ENCODE assay signal across 17 cellular contexts in the genomic region with DNA sequence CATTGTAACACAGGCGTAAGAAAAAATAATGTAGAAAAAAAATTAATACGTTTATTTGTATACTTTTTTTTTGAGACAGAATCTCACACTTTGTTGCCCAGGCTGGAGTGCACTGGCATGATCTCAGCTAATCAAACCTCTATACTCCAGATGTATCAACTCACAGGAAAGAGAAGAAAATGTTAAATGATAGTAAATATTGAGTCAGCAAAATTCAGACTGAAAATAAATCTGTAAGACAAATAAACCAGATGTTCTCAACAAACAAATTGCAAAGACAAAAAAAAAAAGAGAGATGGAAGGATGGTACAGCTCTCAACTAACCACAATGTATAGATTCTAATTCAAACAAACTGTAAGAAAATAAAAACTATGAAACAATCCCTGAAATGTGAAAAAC.
DNase-seq lines count a peak whose midpoint lies in the region; ATAC-seq, FAIRE-seq and TF ChIP-seq lines count a peak whose summit lies in the region.
"Had no signal": no experiment of that assay in that cellular context is flagged by ENCODE, and none has a peak within 500 bp of the region (broad histone marks: within the 10 kb centered on the region; RNA-seq: fewer than 3 reads in every experiment).

No MANE protein-coding gene starts in this region.

- no peak overlapping the region for H3K4me3 Mint-ChIP-seq in glutamatergic neuron (ENCODE audit: unreplicated experiment)
- H3K4me3 Mint-ChIP-seq: CD4-positive, alpha-beta memory T cell had no signal

- no peak for TF ChIP-seq POLR2A in A549 (IDR thresholded peaks at IDR 0.05; ENCODE audit: low read length)
- no peak for TF ChIP-seq POLR2A in IMR-90 (IDR thresholded peaks at IDR 0.05; ENCODE audit: low read depth, low read length)
- TF ChIP-seq POLR2A in erythroblast (IDR thresholded peaks at IDR 0.05; ENCODE audit: low read length), result no peak

- no peak overlapping the region for H3K4me3 ChIP-seq in A549
- H3K4me3 ChIP-seq in IMR-90 (ENCODE audit: insufficient read depth, low read depth, low read length), result no peak overlapping the region
- no peak overlapping the region for H3K4me3 ChIP-seq in Karpas-422 (ENCODE audit: low read length)
- no peak overlapping the region for H3K4me3 ChIP-seq in brain microvascular endothelial cell (ENCODE audit: low read depth, low read length)

- dilution Hi-C loops in IMR-90 (cut with HindIII; ENCODE audit: low sequenced_read_pairs, unreplicated experiment), result no loop called here

- no peak overlapping the region for H3K23ac ChIP-seq in IMR-90 (ENCODE audit: low read depth, low read length)

- POLR2A ChIA-PET in A549 (lab: Yijun Ruan, JAX) (no interaction called here), IMR-90 (lab: Charles Lee; ENCODE audit: unreplicated experiment) (no interaction called here)

- H2BK15ac ChIP-seq in IMR-90 (ENCODE audit: low read depth, low read length), result no peak overlapping the region

- no peak overlapping the region for H3K14ac ChIP-seq in IMR-90 (replicated peaks; ENCODE audit: low read depth, low read length)

- H2AK9ac ChIP-seq in IMR-90 (replicated peaks; ENCODE audit: low read depth, low read length, poor library complexity), result no peak overlapping the region

- H3K4me1 Mint-ChIP-seq in glutamatergic neuron (ENCODE audit: low read depth, unreplicated experiment), result peaks cover 6% of the 10 kb centered on the region
- H3K4me1 Mint-ChIP-seq: CD4-positive, alpha-beta memory T cell had no signal

- H3K36me3 Mint-ChIP-seq in glutamatergic neuron (ENCODE audit: unreplicated experiment), result no peaks in the 10 kb centered on the region
- H3K36me3 Mint-ChIP-seq: CD4-positive, alpha-beta memory T cell had no signal

- H3K9me1 ChIP-seq in IMR-90 (ENCODE audit: insufficient read depth, low read length), result no peaks in the 10 kb centered on the region

- H2AFZ ChIP-seq in IMR-90 (replicated peaks; ENCODE audit: low read length, poor library complexity) (no peak overlapping the region), Karpas-422 (ENCODE audit: low read length) (no peak overlapping the region)

- H3K27ac ChIP-seq in A549 (no peak overlapping the region), IMR-90 (ENCODE audit: insufficient read depth, low read length) (no peak overlapping the region), Karpas-422 (ENCODE audit: low read length) (no peak overlapping the region), brain microvascular endothelial cell (no peak overlapping the region)

- H3K27me3 ChIP-seq in IMR-90 (ENCODE audit: control insufficient read depth, insufficient read depth, low read length) (no peaks in the 10 kb centered on the region), Karpas-422 (ENCODE audit: low read length) (no peaks in the 10 kb centered on the region), brain microvascular endothelial cell (replicated peaks) (no peaks in the 10 kb centered on the region)

- no peak overlapping the region for H2BK5ac ChIP-seq in IMR-90 (ENCODE audit: low read depth, low read length, poor library complexity, severe bottlenecking)

- no peak for FAIRE-seq in A549 (lab: Jason Lieb, UNC)
- FAIRE-seq: GM12892 had no signal

- CTCF ChIA-PET in A549 (lab: Yijun Ruan, JAX), result no interaction called here
- CTCF ChIA-PET in IMR-90 (lab: Yijun Ruan, JAX), result no interaction called here

- no peak for TF ChIP-seq CTCF in A549 (IDR thresholded peaks at IDR 0.05)
- no peak for TF ChIP-seq CTCF in IMR-90 (conservative IDR thresholded peaks at IDR 0.05; ENCODE audit: low read depth, low read length)
- TF ChIP-seq CTCF in glutamatergic neuron (IDR thresholded peaks at IDR 0.05; ENCODE audit: partially characterized antibody, unreplicated experiment), result no peak
- TF ChIP-seq CTCF in brain microvascular endothelial cell (IDR thresholded peaks at IDR 0.05; ENCODE audit: low read depth, low read length, missing control alignments), result no peak

- intact Hi-C loops in IMR-90 (cut with micrococcal nuclease), result no loop called here

- no peaks in the 10 kb centered on the region for H3K9me3 Mint-ChIP-seq in glutamatergic neuron (ENCODE audit: unreplicated experiment)

- H3K4me2 ChIP-seq in A549 (no peak overlapping the region), IMR-90 (ENCODE audit: low read depth, low read length) (no peak overlapping the region), Karpas-422 (ENCODE audit: low read depth, low read length, poor library complexity, severe bottlenecking) (no peak overlapping the region)

- WGBS in A549 (ENCODE audit: missing lambda C conversion rate), result 47% methylated on average over 2 of the region's 2 CpGs
- WGBS in IMR-90 (ENCODE audit: extremely low coverage in 2 of 2, insufficient read length in 1 of 2), 2 experiments, result no CpG with 5 or more reads among the region's 2 CpGs

- no peak overlapping the region for H2BK120ac ChIP-seq in IMR-90 (ENCODE audit: low read depth, low read length)

- H3K27ac Mint-ChIP-seq in glutamatergic neuron (ENCODE audit: unreplicated experiment), result peak overlapping the region; percentile 49
- H3K27ac Mint-ChIP-seq: CD4-positive, alpha-beta memory T cell had no signal

- TF ChIP-seq RAD21 in A549 (conservative IDR thresholded peaks at IDR 0.05 in 1 of 2, IDR thresholded peaks at IDR 0.05 in 1 of 2), result no peak
- TF ChIP-seq RAD21 in IMR-90 (IDR thresholded peaks at IDR 0.05; ENCODE audit: low read length), result no peak

- H3K18ac ChIP-seq in IMR-90 (ENCODE audit: low read depth, low read length), result no peak overlapping the region

- no peak for DNase-seq in A549 (ENCODE audit: low read depth in 1 of 2, low spot score in 1 of 2)
- DNase-seq in IMR-90, result no peak
- DNase-seq in glutamatergic neuron, result no peak
- DNase-seq in erythroblast (lab: John Stamatoyannopoulos, UW), result no peak
- no peak for DNase-seq in Karpas-422
- DNase-seq in brain microvascular endothelial cell, result no peak
- DNase-seq: 8988T; C1 segment of cervical spinal cord; Calu3; CD4-positive, alpha-beta memory T cell; COR-L47; DMS153; DND-41; GOT3; H7; HCEC 1CT had no signal

- no peaks in the 10 kb centered on the region for H3K79me1 ChIP-seq in IMR-90 (ENCODE audit: low read depth in 1 of 2, low read length in 2 of 2)

- no peak overlapping the region for H2BK20ac ChIP-seq in IMR-90 (ENCODE audit: low read depth, low read length)

- H4K91ac ChIP-seq in IMR-90 (ENCODE audit: insufficient read depth, low read depth, low read length), result no peak overlapping the region

- no TSS peak for BruUV-seq in IMR-90 (replicated peaks; lab: Mats Ljungman, UMichigan)

- TF ChIP-seq EP300 in A549 (IDR thresholded peaks at IDR 0.05), result no peak

- no peak overlapping the region for H3K56ac ChIP-seq in IMR-90 (ENCODE audit: extremely low read depth, insufficient read depth, low read length)

- no peak overlapping the region for H4K5ac ChIP-seq in IMR-90 (ENCODE audit: low read depth, low read length)

- no peaks in the 10 kb centered on the region for H3K9me2 ChIP-seq in Karpas-422 (replicated peaks; ENCODE audit: insufficient read depth, low read length)

- H3K4me1 ChIP-seq in A549, result no peaks in the 10 kb centered on the region
- H3K4me1 ChIP-seq in IMR-90 (ENCODE audit: control insufficient read depth, insufficient read depth, low read length), result no peaks in the 10 kb centered on the region
- H3K4me1 ChIP-seq in Karpas-422 (ENCODE audit: low read length), result no peaks in the 10 kb centered on the region

- H4K20me1 ChIP-seq in IMR-90 (ENCODE audit: insufficient read depth, low read length) (no peaks in the 10 kb centered on the region), Karpas-422 (ENCODE audit: insufficient read depth, low read depth, low read length) (no peaks in the 10 kb centered on the region)

- no peak overlapping the region for H4K8ac ChIP-seq in IMR-90 (ENCODE audit: low read depth in 2 of 2, low read length in 2 of 2)

- H3K4ac ChIP-seq in IMR-90 (ENCODE audit: low read depth, low read length), result no peak overlapping the region

- H3K9ac ChIP-seq in IMR-90 (ENCODE audit: low read depth, low read length), result no peak overlapping the region
- no peak overlapping the region for H3K9ac ChIP-seq in Karpas-422 (ENCODE audit: low read length)

- no peaks in the 10 kb centered on the region for H3K79me2 ChIP-seq in Karpas-422 (ENCODE audit: low read length)

- H3K36me3 ChIP-seq in IMR-90 (ENCODE audit: control insufficient read depth, insufficient read depth, low read length), result no peaks in the 10 kb centered on the region
- H3K36me3 ChIP-seq in Karpas-422 (ENCODE audit: insufficient read depth, low read length), result no peaks in the 10 kb centered on the region
- no peaks in the 10 kb centered on the region for H3K36me3 ChIP-seq in brain microvascular endothelial cell (replicated peaks)

- ATAC-seq in A549 (no peak), IMR-90 (ENCODE audit: low read depth) (no peak)

- H3K27me3 Mint-ChIP-seq in glutamatergic neuron (ENCODE audit: unreplicated experiment), result no peaks in the 10 kb centered on the region
- H3K27me3 Mint-ChIP-seq: CD4-positive, alpha-beta memory T cell had no signal

- in situ Hi-C loops in IMR-90 (cut with MboI; ENCODE audit: low sequenced_read_pairs) (no loop called here), brain microvascular endothelial cell (cut with HindIII; ENCODE audit: low pct_ligation_motif_present, low sequenced_read_pairs) (no loop called here)

- H2AK5ac ChIP-seq in IMR-90 (ENCODE audit: low read depth, low read length), result no peak overlapping the region

- no peaks in the 10 kb centered on the region; the same call in 2 of the 3 replicates for H3K9me3 ChIP-seq in A549
- peaks cover 4% of the 10 kb centered on the region for H3K9me3 ChIP-seq in IMR-90 (ENCODE audit: control insufficient read depth, insufficient read depth, low read length)
- peaks cover 8% of the 10 kb centered on the region for H3K9me3 ChIP-seq in Karpas-422 (ENCODE audit: low read length)

TF ChIP-seq in A549, 52 proteins besides CTCF, POLR2A, EP300 and RAD21 (continues in another document):
- peak; percentile 76 for TF ChIP-seq MAFK (IDR thresholded peaks at IDR 0.05; ENCODE audit: partially characterized antibody)
- no peak for TF ChIP-seq FOSB (CRISPR knock-in tag; IDR thresholded peaks at IDR 0.05)
- no peak for TF ChIP-seq RFX5 (IDR thresholded peaks at IDR 0.05)
- TF ChIP-seq CEBPB (IDR thresholded peaks at IDR 0.05), result no peak
- no peak for TF ChIP-seq HOXB13 (CRISPR knock-in tag; IDR thresholded peaks at IDR 0.05; ENCODE audit: low read depth)

TF ChIP-seq in IMR-90, 13 proteins besides CTCF, POLR2A, EP300 and RAD21:
- no peak for TF ChIP-seq RCOR1 (IDR thresholded peaks at IDR 0.05; ENCODE audit: insufficient replicate concordance, low read length)
- TF ChIP-seq MAFK (IDR thresholded peaks at IDR 0.05; ENCODE audit: low read depth, low read length), result peak; percentile 79
